Comparison of ENCODE assay signal across 8 cellular contexts in the genomic region with DNA sequence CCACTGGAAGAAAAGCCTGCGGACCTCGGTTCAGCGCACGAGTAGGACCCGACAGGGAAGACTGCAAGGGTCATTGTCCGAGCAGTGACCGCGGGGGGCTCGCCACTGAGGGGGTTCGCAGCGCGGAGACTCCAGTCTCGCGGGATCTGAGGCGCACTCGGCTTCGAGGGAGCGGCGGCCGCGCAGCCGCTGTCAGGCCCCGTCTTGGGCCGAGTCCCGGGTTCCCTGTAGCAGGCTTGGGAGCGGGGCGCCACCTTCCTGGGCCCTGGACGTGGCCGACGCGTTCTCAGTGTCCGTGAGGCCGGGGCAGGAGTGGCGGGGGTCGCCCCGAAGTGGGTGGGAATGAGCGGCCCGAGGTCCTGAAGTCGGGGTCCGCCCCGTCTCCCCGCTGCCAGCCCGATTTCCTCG. TPM values are rescaled to one million over a fixed set of nuclear protein-coding genes. Genes with fewer than 3 reads are reported as not detected.
A peak's percentile ranks its signal among the peaks of the same experiment; 100 is the strongest.
DNase-seq lines count a peak whose midpoint lies in the region; ATAC-seq and TF ChIP-seq lines count a peak whose summit lies in the region.

No MANE protein-coding gene starts in this region.

- H3K27ac Mint-ChIP-seq in Caco-2 (ENCODE audit: unreplicated experiment) (peak overlapping the region; percentile 91), nephron (peak overlapping the region in 1 of 3 experiments; percentile 72)

- POLR2A ChIA-PET in Caco-2 (lab: Charles Lee) = interaction anchor here (0.5 to 1.0 kb wide), 7 partner anchors 9 to 489 kb away, joined by 3 to 9 read pairs (median 3); a partner anchor contains a TSS

- CTCF ChIA-PET in Caco-2 (lab: Charles Lee) = interaction anchor here (0.6 to 1.0 kb wide), 2 partner anchors 8 to 30 kb away, joined by 5 to 9 read pairs; no protein-coding TSS in a partner anchor

- H3K4me3 Mint-ChIP-seq in Caco-2 (ENCODE audit: unreplicated experiment) (peak overlapping the region; percentile 83), nephron (peak overlapping the region; percentile 70 to 80 (median 74))

- H3K27me3 ChIP-seq in Caco-2 (replicated peaks; ENCODE audit: control insufficient read depth, insufficient read depth, low read length) (no peaks in the 10 kb centered on the region), ectodermal cell (ENCODE audit: control insufficient read depth, insufficient read depth, low read length, poor library complexity, severe bottlenecking) (no peaks in the 10 kb centered on the region)

- H3K9me3 Mint-ChIP-seq in Caco-2 (ENCODE audit: unreplicated experiment) (no peaks in the 10 kb centered on the region), nephron (no peaks in the 10 kb centered on the region)

- TF ChIP-seq CTCF in Caco-2 (IDR thresholded peaks at IDR 0.05; ENCODE audit: insufficient read depth in 1 of 2, low read depth in 1 of 2, low read length in 1 of 2, severe bottlenecking in 1 of 2, unreplicated experiment in 1 of 2) (no peak), NB4 (IDR thresholded peaks at IDR 0.05; ENCODE audit: low read depth, low read length) (no peak), nephron (IDR thresholded peaks at IDR 0.05; ENCODE audit: unreplicated experiment in 3 of 3) (no peak)

- H3K27me3 Mint-ChIP-seq in Caco-2 (ENCODE audit: insufficient read depth, unreplicated experiment) (no peaks in the 10 kb centered on the region), nephron (ENCODE audit: low read depth) (no peaks in the 10 kb centered on the region)

- H3K36me3 ChIP-seq in Caco-2 (ENCODE audit: control insufficient read depth, insufficient read depth, low read length) (peaks cover 5% of the 10 kb centered on the region; the same call in 1 of the 2 replicates), ectodermal cell (ENCODE audit: control insufficient read depth, insufficient read depth, low read length) (peaks cover 35% of the 10 kb centered on the region)

- intact Hi-C loops in Caco-2 (cut with micrococcal nuclease; ENCODE audit: unreplicated experiment) = loop anchor here (5.0 kb wide), 1 partner anchor 42 kb away; no protein-coding TSS in a partner anchor

- ATAC-seq in HG02588 (IDR thresholded peaks at IDR 0.05; ENCODE audit: unreplicated experiment) (no peak), GM21381 (IDR thresholded peaks at IDR 0.05; ENCODE audit: unreplicated experiment) (no peak)

- H3K36me3 Mint-ChIP-seq in Caco-2 (ENCODE audit: insufficient read depth, unreplicated experiment) (peaks cover 84% of the 10 kb centered on the region), nephron (ENCODE audit: low read depth) (peaks cover 42% of the 10 kb centered on the region)

- peak overlapping the region; percentile 96 for H3K27ac ChIP-seq in ectodermal cell (ENCODE audit: insufficient read depth, low read depth, low read length, poor library complexity, severe bottlenecking)

- H3K4me1 Mint-ChIP-seq in Caco-2 (ENCODE audit: low read depth, unreplicated experiment) = peaks cover 16% of the 10 kb centered on the region
- peaks cover 46% of the 10 kb centered on the region for H3K4me1 Mint-ChIP-seq in nephron

- H3K9me3 ChIP-seq in Caco-2 = no peaks in the 10 kb centered on the region
- H3K9me3 ChIP-seq in ectodermal cell (ENCODE audit: control insufficient read depth, low read length) = no peaks in the 10 kb centered on the region

- WGBS in ectodermal cell, 2 experiments = 58% methylated on average over 44 of the region's 44 CpGs

- H3K4me1 ChIP-seq in Caco-2 (peaks cover 27% of the 10 kb centered on the region), ectodermal cell (ENCODE audit: control insufficient read depth, insufficient read depth, low read length) (peaks cover 31% of the 10 kb centered on the region)

- DNase-seq in Caco-2 = no peak
- no peak for DNase-seq in NB4 (ENCODE audit: low read depth)
- DNase-seq in NCI-H187 (lab: John Stamatoyannopoulos, UW) = no peak
- DNase-seq in AG08396 (ENCODE audit: low spot score) = no peak

- BruUV-seq in Caco-2 (replicated peaks; lab: Mats Ljungman, UMichigan) = no TSS peak

- H3K4me3 ChIP-seq in Caco-2 (ENCODE audit: low read depth, low read length) (peak overlapping the region; percentile 86), NB4 (ENCODE audit: low read depth, low read length) (peak overlapping the region; percentile 28), ectodermal cell (ENCODE audit: insufficient read depth, low read depth, low read length) (peak overlapping the region; percentile 47)

- TF ChIP-seq POLR2A in NB4 (IDR thresholded peaks at IDR 0.05; ENCODE audit: extremely low read depth, insufficient read length) = no peak

RNA-seq across cellular contexts. Expression of a gene that starts 0.5 kb away (rescaled TPM):
- total RNA-seq in Caco-2 (2022) = 51.0 and 56.3 TPM in 2 replicates
- 21.4 TPM for polyA plus RNA-seq in ectodermal cell (2013, experiment 1 of 4)
- 22.6 TPM for polyA plus RNA-seq in ectodermal cell (2013, experiment 2 of 4)
- 23.2 TPM for polyA plus RNA-seq in ectodermal cell (2013, experiment 3 of 4)
- 22.3 TPM for polyA plus RNA-seq in ectodermal cell (2013, experiment 4 of 4)

RNA-seq across cellular contexts. Expression of a gene that starts 5.7 kb away (rescaled TPM):
- 289 and 331 TPM in 2 replicates for total RNA-seq in Caco-2 (2022)
- polyA plus RNA-seq in ectodermal cell (2013, experiment 1 of 4) = 532 TPM
- polyA plus RNA-seq in ectodermal cell (2013, experiment 2 of 4) = 509 TPM
- 334 TPM for polyA plus RNA-seq in ectodermal cell (2013, experiment 3 of 4)
- 373 TPM for polyA plus RNA-seq in ectodermal cell (2013, experiment 4 of 4)

RNA-seq across cellular contexts. Expression of a gene that starts 10.8 kb away (rescaled TPM):
- total RNA-seq in Caco-2 (2022) = 18.6 and 20.6 TPM in 2 replicates
- 34.3 TPM for polyA plus RNA-seq in ectodermal cell (2013, experiment 1 of 4)
- 34.7 TPM for polyA plus RNA-seq in ectodermal cell (2013, experiment 2 of 4)
- 35.1 TPM for polyA plus RNA-seq in ectodermal cell (2013, experiment 3 of 4)
- polyA plus RNA-seq in ectodermal cell (2013, experiment 4 of 4) = 33.8 TPM

RNA-seq across cellular contexts. Expression of a gene that starts 26.5 kb away (rescaled TPM):
- 125 and 128 TPM in 2 replicates for total RNA-seq in Caco-2 (2022)
- polyA plus RNA-seq in ectodermal cell (2013, experiment 1 of 4) = 155 TPM
- 178 TPM for polyA plus RNA-seq in ectodermal cell (2013, experiment 2 of 4)
- 116 TPM for polyA plus RNA-seq in ectodermal cell (2013, experiment 3 of 4)
- polyA plus RNA-seq in ectodermal cell (2013, experiment 4 of 4) = 120 TPM

RNA-seq across cellular contexts. Expression of a gene that starts 33.3 kb away (rescaled TPM):
- 126 and 140 TPM in 2 replicates for total RNA-seq in Caco-2 (2022)
- polyA plus RNA-seq in ectodermal cell (2013, experiment 1 of 4) = 126 TPM
- polyA plus RNA-seq in ectodermal cell (2013, experiment 2 of 4) = 105 TPM
- polyA plus RNA-seq in ectodermal cell (2013, experiment 3 of 4) = 117 TPM
- 124 TPM for polyA plus RNA-seq in ectodermal cell (2013, experiment 4 of 4)

Comparison
In these comparisons a context has a peak if more than half of its experiments do, and no peak if none do; other contexts are left out.
1. H3K4me3 ChIP-seq: peak in every context shown above with its lines; median percentile 86 in Caco-2; 47 in ectodermal cell; 28 in NB4.